ENCODE assay signal across 16 cellular contexts in genomic region chr6:21367649-21368154, GRCh38.
"Had no signal": no experiment of that assay in that cellular context is flagged by ENCODE, and none has a peak within 500 bp of the region (broad histone marks: within the 10 kb centered on the region; RNA-seq: fewer than 3 reads in every experiment).

No MANE protein-coding gene starts in this region.

- H3K36me3 Mint-ChIP-seq: activated naive CD4-positive, alpha-beta T cell treated with anti-CD3 and anti-CD28 coated beads, Interleukin-2, amount 50 U/mL, for 24 hours; naive B cell had no signal

- H3K4me3 Mint-ChIP-seq: activated naive CD4-positive, alpha-beta T cell treated with anti-CD3 and anti-CD28 coated beads, Interleukin-2, amount 50 U/mL, for 24 hours; naive B cell had no signal

- H3K4me1 Mint-ChIP-seq: activated naive CD4-positive, alpha-beta T cell treated with anti-CD3 and anti-CD28 coated beads, Interleukin-2, amount 50 U/mL, for 24 hours; naive B cell had no signal

- DNase-seq: activated CD4-positive, alpha-beta T cell treated with anti-CD3 and anti-CD28 coated beads, Interleukin-2, amount 50 U/mL, for 4 hours; activated gamma-delta T cell; effector CD4-positive, alpha-beta T cell; foreskin melanocyte; left ventricle myocardium inferior; mucosa of descending colon; naive B cell; pancreas; sigmoid colon; stimulated activated naive CD8-positive, alpha-beta T cell treated with anti-CD3 and anti-CD28 coated beads, Interleukin-15, Interleukin-2, amounts not matched to agents 100 U/mL and 50 U/mL, for 24 hours; SW 1271; T-helper 2 cell; WERI-Rb-1 had no signal

- H3K4me3 ChIP-seq: left ventricle myocardium inferior, mucosa of descending colon, pancreas, sigmoid colon, tibial nerve had no signal

- H3K9me3 Mint-ChIP-seq: activated naive CD4-positive, alpha-beta T cell treated with anti-CD3 and anti-CD28 coated beads, Interleukin-2, amount 50 U/mL, for 24 hours; naive B cell had no signal

- H3K27me3 ChIP-seq: neutrophil, pancreas, sigmoid colon, tibial nerve had no signal

- H3K27ac Mint-ChIP-seq: activated naive CD4-positive, alpha-beta T cell treated with anti-CD3 and anti-CD28 coated beads, Interleukin-2, amount 50 U/mL, for 24 hours; naive B cell had no signal

- H3K27ac ChIP-seq: left ventricle myocardium inferior, neutrophil, pancreas, sigmoid colon, tibial nerve, WERI-Rb-1 had no signal

- H3K27me3 Mint-ChIP-seq: activated naive CD4-positive, alpha-beta T cell treated with anti-CD3 and anti-CD28 coated beads, Interleukin-2, amount 50 U/mL, for 24 hours; naive B cell had no signal

- ATAC-seq: mucosa of descending colon; pancreas; stimulated activated naive CD8-positive, alpha-beta T cell treated with anti-CD3 and anti-CD28 coated beads, Interleukin-15, Interleukin-2, amounts not matched to agents 100 U/mL and 50 U/mL, for 24 hours had no signal

- H3K36me3 ChIP-seq: left ventricle myocardium inferior, neutrophil, pancreas, sigmoid colon, tibial nerve, WERI-Rb-1 had no signal

- H3K4me1 ChIP-seq: pancreas had no signal

- H3K9me3 ChIP-seq: left ventricle myocardium inferior, mucosa of descending colon, neutrophil, pancreas, sigmoid colon, tibial nerve had no signal
